In the genomic region with DNA sequence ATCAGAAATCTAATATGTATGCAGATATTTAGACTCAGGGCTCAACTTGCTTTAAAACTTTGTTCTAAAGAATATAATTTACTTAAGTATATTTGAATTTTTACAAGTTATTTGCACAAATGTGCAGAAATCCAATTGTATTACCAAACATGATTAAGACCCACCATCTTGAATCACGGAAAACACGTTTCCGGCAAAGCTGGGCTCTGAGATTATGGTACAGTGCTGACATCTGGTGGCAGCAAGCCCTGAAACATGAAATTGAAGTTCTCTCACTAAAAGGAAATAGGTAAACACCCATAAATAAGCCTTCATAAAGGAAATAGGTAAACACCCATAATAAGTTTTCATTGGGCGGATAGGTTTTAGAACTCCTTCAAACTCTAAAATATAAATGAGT, we compare ENCODE assay signal across 8 cellular contexts.
A peak's percentile ranks its signal among the peaks of the same experiment; 100 is the strongest.
DNase-seq lines count a peak whose midpoint lies in the region; ATAC-seq and TF ChIP-seq lines count a peak whose summit lies in the region.

No MANE protein-coding gene starts in this region.

- TF ChIP-seq CTCF in GM23338 (conservative IDR thresholded peaks at IDR 0.05; ENCODE audit: low read depth in 2 of 2), result peak; percentile 72 to 76
- peak; percentile 56 for TF ChIP-seq CTCF in activated CD8-positive, alpha-beta T cell treated with anti-CD3 and anti-CD28 coated beads for 36 hours (IDR thresholded peaks at IDR 0.05)

- H3F3A ChIP-seq in GM23338 (replicated peaks; ENCODE audit: low read depth), result no peaks in the 10 kb centered on the region

- no peak for ATAC-seq in GM23338
- no peak for ATAC-seq in activated CD8-positive, alpha-beta T cell treated with anti-CD3 and anti-CD28 coated beads for 36 hours
- no peak for ATAC-seq in GM18909 (IDR thresholded peaks at IDR 0.05; ENCODE audit: poor library complexity, unreplicated experiment)

- no peaks in the 10 kb centered on the region for H3K79me2 ChIP-seq in GM23338 (replicated peaks; ENCODE audit: insufficient read depth)

- H3K4me3 ChIP-seq in CD4-positive, alpha-beta memory T cell (ENCODE audit: low read length in 2 of 2), result no peak overlapping the region
- H3K4me3 ChIP-seq in GM23338, result no peak overlapping the region
- H3K4me3 ChIP-seq in effector memory CD4-positive, alpha-beta T cell (ENCODE audit: insufficient read depth, low read depth, low read length, poor library complexity, severe bottlenecking), result no peak overlapping the region

- no peaks in the 10 kb centered on the region for H4K20me1 ChIP-seq in GM23338 (replicated peaks; ENCODE audit: insufficient read depth)

- H3K9me3 Mint-ChIP-seq in CD4-positive, alpha-beta memory T cell, result peaks cover 0 to 3% (median 0%) of the 10 kb centered on the region in 8 donors
- peaks cover 10% of the 10 kb centered on the region; the same call in 2 of the 3 replicates for H3K9me3 Mint-ChIP-seq in GM23338
- no peaks in the 10 kb centered on the region for H3K9me3 Mint-ChIP-seq in activated CD8-positive, alpha-beta T cell treated with anti-CD3 and anti-CD28 coated beads for 36 hours

- intact Hi-C loops in CD4-positive, alpha-beta memory T cell (cut with micrococcal nuclease), result loop anchor here (1.0 to 5.0 kb wide), 4 partner anchors 210 to 1776 kb away; no protein-coding TSS in a partner anchor
- intact Hi-C loops in activated CD8-positive, alpha-beta T cell treated with anti-CD3 and anti-CD28 coated beads for 36 hours (cut with micrococcal nuclease), result loop anchor here (5.0 kb wide), 1 partner anchor 210 kb away; no protein-coding TSS in a partner anchor

- no peak overlapping the region for H3K4me2 ChIP-seq in GM23338

- POLR2A ChIA-PET in CD4-positive, alpha-beta memory T cell (lab: Charles Lee; ENCODE audit: partially characterized antibody), result no interaction called here
- POLR2A ChIA-PET in activated CD8-positive, alpha-beta T cell treated with anti-CD3 and anti-CD28 coated beads for 36 hours (lab: Charles Lee), result no interaction called here

- H3K27me3 Mint-ChIP-seq in CD4-positive, alpha-beta memory T cell, result no peaks in the 10 kb centered on the region
- H3K27me3 Mint-ChIP-seq in GM23338 (ENCODE audit: insufficient read depth, low read depth, poor library complexity), result no peaks in the 10 kb centered on the region
- H3K27me3 Mint-ChIP-seq in activated CD8-positive, alpha-beta T cell treated with anti-CD3 and anti-CD28 coated beads for 36 hours, result no peaks in the 10 kb centered on the region

- DNase-seq in CD4-positive, alpha-beta memory T cell, result peak; percentile 46 to 61 (median 54)
- peak; percentile 64 for DNase-seq in GM23338 (ENCODE audit: low spot score)
- peak; percentile 68 for DNase-seq in NCI-H748 (lab: John Stamatoyannopoulos, UW; ENCODE audit: unreplicated experiment)
- peak; percentile 74 for DNase-seq in activated CD8-positive, alpha-beta T cell treated with anti-CD3 and anti-CD28 coated beads for 36 hours
- peak; percentile 12 to 27 (median 15) for DNase-seq in effector memory CD4-positive, alpha-beta T cell
- peak; percentile 41 for DNase-seq in midbrain (lab: John Stamatoyannopoulos, UW)
- DNase-seq in stimulated activated CD8-positive, alpha-beta memory T cell treated with anti-CD3 and anti-CD28 coated beads, Interleukin-7, amount 100 ng/mL, for 4 hours (ENCODE audit: low read depth in 2 of 2), result peak; percentile 25 to 27

- no peaks in the 10 kb centered on the region for H3K36me3 Mint-ChIP-seq in CD4-positive, alpha-beta memory T cell
- no peaks in the 10 kb centered on the region; the same call in 2 of the 3 replicates for H3K36me3 Mint-ChIP-seq in GM23338 (ENCODE audit: low read depth)
- H3K36me3 Mint-ChIP-seq in activated CD8-positive, alpha-beta T cell treated with anti-CD3 and anti-CD28 coated beads for 36 hours (ENCODE audit: low read depth), result no peaks in the 10 kb centered on the region

- H3K4me1 ChIP-seq in CD4-positive, alpha-beta memory T cell (ENCODE audit: insufficient read depth, low read length), result peaks cover 4% of the 10 kb centered on the region
- no peaks in the 10 kb centered on the region for H3K4me1 ChIP-seq in GM23338 (ENCODE audit: insufficient read depth)
- H3K4me1 ChIP-seq in effector memory CD4-positive, alpha-beta T cell (ENCODE audit: control insufficient read depth, insufficient read depth, low read length, poor library complexity, severe bottlenecking), result no peaks in the 10 kb centered on the region

- H3K9me3 ChIP-seq in CD4-positive, alpha-beta memory T cell (ENCODE audit: control insufficient read depth in 1 of 2, low read length in 2 of 2), result no peaks in the 10 kb centered on the region
- H3K9me3 ChIP-seq in effector memory CD4-positive, alpha-beta T cell (ENCODE audit: control insufficient read depth, low read length), result no peaks in the 10 kb centered on the region

- no peak overlapping the region for H3K27ac Mint-ChIP-seq in CD4-positive, alpha-beta memory T cell
- H3K27ac Mint-ChIP-seq in GM23338, result no peak overlapping the region
- no peak overlapping the region for H3K27ac Mint-ChIP-seq in activated CD8-positive, alpha-beta T cell treated with anti-CD3 and anti-CD28 coated beads for 36 hours

- no peak overlapping the region for H3K27ac ChIP-seq in CD4-positive, alpha-beta memory T cell (ENCODE audit: low read depth, low read length)
- no peak overlapping the region for H3K27ac ChIP-seq in GM23338 (ENCODE audit: low read depth)
- H3K27ac ChIP-seq in effector memory CD4-positive, alpha-beta T cell (ENCODE audit: insufficient read depth, low read length, poor library complexity, severe bottlenecking), result no peak overlapping the region

- no peaks in the 10 kb centered on the region for H3K27me3 ChIP-seq in CD4-positive, alpha-beta memory T cell (ENCODE audit: insufficient read depth, low read length)
- H3K27me3 ChIP-seq in GM23338 (ENCODE audit: insufficient read depth), result no peaks in the 10 kb centered on the region
- no peaks in the 10 kb centered on the region for H3K27me3 ChIP-seq in effector memory CD4-positive, alpha-beta T cell (replicated peaks; ENCODE audit: control insufficient read depth, insufficient read depth, low read length, poor library complexity, severe bottlenecking)

- peaks cover 0 to 1% (median 0%) of the 10 kb centered on the region in 4 donors for H3K4me1 Mint-ChIP-seq in CD4-positive, alpha-beta memory T cell
- H3K4me1 Mint-ChIP-seq in GM23338, result peaks cover 4% of the 10 kb centered on the region; the same call in 2 of the 3 replicates
- peaks cover 3% of the 10 kb centered on the region for H3K4me1 Mint-ChIP-seq in activated CD8-positive, alpha-beta T cell treated with anti-CD3 and anti-CD28 coated beads for 36 hours (ENCODE audit: low read depth)

- H3K36me3 ChIP-seq in CD4-positive, alpha-beta memory T cell (ENCODE audit: insufficient read depth, low read length), result no peaks in the 10 kb centered on the region
- H3K36me3 ChIP-seq in GM23338 (ENCODE audit: insufficient read depth), result no peaks in the 10 kb centered on the region
- H3K36me3 ChIP-seq in effector memory CD4-positive, alpha-beta T cell (ENCODE audit: control insufficient read depth, insufficient read depth, low read length), result no peaks in the 10 kb centered on the region

- CTCF ChIA-PET in CD4-positive, alpha-beta memory T cell (lab: Charles Lee; ENCODE audit: partially characterized antibody), result interaction anchor here (0.7 to 3.5 kb wide), 7 partner anchors 192 to 1963 kb away, joined by 3 to 12 read pairs (median 8); no protein-coding TSS in a partner anchor
- CTCF ChIA-PET in activated CD8-positive, alpha-beta T cell treated with anti-CD3 and anti-CD28 coated beads for 36 hours (lab: Charles Lee), result interaction anchor here (0.5 to 2.1 kb wide), 4 partner anchors 14 to 209 kb away, joined by 3 to 5 read pairs (median 4); no protein-coding TSS in a partner anchor

- no peaks in the 10 kb centered on the region for H3K9me2 ChIP-seq in GM23338 (ENCODE audit: insufficient read depth)

- peak overlapping the region; percentile 36; the same call in 1 of the 2 replicates for H2AFZ ChIP-seq in GM23338

- peak overlapping the region in 2 of 8 donors; percentile 27 to 47 for H3K4me3 Mint-ChIP-seq in CD4-positive, alpha-beta memory T cell
- H3K4me3 Mint-ChIP-seq in GM23338, result no peak overlapping the region
- no peak overlapping the region for H3K4me3 Mint-ChIP-seq in activated CD8-positive, alpha-beta T cell treated with anti-CD3 and anti-CD28 coated beads for 36 hours

TF ChIP-seq in GM23338, 12 proteins besides CTCF, POLR2A, EP300 and RAD21 (continues in another document):
- TF ChIP-seq EZH2 (IDR thresholded peaks at IDR 0.05; ENCODE audit: low read depth, unreplicated experiment) (no peak), NANOG (IDR thresholded peaks at IDR 0.05; ENCODE audit: borderline replicate concordance) (no peak), CREB1 (CRISPR knock-in tag; IDR thresholded peaks at IDR 0.05; ENCODE audit: low read depth) (no peak), ZNF331 (CRISPR knock-in tag; IDR thresholded peaks at IDR 0.05; ENCODE audit: low read depth) (no peak)
- TF ChIP-seq, protein P1, sequence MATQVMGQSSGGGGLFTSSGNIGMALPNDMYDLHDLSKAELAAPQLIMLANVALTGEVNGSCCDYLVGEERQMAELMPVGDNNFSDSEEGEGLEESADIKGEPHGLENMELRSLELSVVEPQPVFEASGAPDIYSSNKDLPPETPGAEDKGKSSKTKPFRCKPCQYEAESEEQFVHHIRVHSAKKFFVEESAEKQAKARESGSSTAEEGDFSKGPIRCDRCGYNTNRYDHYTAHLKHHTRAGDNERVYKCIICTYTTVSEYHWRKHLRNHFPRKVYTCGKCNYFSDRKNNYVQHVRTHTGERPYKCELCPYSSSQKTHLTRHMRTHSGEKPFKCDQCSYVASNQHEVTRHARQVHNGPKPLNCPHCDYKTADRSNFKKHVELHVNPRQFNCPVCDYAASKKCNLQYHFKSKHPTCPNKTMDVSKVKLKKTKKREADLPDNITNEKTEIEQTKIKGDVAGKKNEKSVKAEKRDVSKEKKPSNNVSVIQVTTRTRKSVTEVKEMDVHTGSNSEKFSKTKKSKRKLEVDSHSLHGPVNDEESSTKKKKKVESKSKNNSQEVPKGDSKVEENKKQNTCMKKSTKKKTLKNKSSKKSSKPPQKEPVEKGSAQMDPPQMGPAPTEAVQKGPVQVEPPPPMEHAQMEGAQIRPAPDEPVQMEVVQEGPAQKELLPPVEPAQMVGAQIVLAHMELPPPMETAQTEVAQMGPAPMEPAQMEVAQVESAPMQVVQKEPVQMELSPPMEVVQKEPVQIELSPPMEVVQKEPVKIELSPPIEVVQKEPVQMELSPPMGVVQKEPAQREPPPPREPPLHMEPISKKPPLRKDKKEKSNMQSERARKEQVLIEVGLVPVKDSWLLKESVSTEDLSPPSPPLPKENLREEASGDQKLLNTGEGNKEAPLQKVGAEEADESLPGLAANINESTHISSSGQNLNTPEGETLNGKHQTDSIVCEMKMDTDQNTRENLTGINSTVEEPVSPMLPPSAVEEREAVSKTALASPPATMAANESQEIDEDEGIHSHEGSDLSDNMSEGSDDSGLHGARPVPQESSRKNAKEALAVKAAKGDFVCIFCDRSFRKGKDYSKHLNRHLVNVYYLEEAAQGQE (IDR thresholded peaks at IDR 0.05; ENCODE audit: unreplicated experiment), result no peak

Comparison
In these comparisons a context has a peak if more than half of its experiments do, and no peak if none do; other contexts are left out.
1. DNase-seq: peak in every context shown above with its lines; median percentile 74 in activated CD8-positive, alpha-beta T cell treated with anti-CD3 and anti-CD28 coated beads for 36 hours; 68 in NCI-H748; 64 in GM23338; 54 in CD4-positive, alpha-beta memory T cell; 41 in midbrain; 26 in stimulated activated CD8-positive, alpha-beta memory T cell treated with anti-CD3 and anti-CD28 coated beads, Interleukin-7, amount 100 ng/mL, for 4 hours; 15 in effector memory CD4-positive, alpha-beta T cell.